Comparison of ENCODE assay signal across 8 cellular contexts in the genomic region with DNA sequence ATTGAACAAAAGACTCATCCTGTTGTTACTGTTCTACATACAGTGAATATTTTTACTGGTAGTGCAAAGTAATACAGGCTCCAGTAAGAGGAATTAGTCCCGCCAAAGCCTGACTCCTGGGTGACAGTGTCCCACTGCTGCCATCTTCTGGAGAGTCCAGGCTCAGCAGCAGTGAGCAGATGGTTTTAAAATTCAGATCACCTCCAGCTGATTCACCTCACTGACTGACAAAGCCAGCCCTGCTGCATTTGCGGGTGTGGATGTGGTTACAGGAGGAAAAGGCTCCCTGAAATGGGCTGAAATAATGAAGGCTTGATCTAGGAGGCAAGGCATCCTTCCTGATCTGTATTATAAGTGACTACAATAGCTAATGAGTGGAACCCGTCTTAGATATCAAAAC. TPM values are rescaled to one million over a fixed set of nuclear protein-coding genes. Genes with fewer than 3 reads are reported as not detected.
DNase-seq lines count a peak whose midpoint lies in the region; ATAC-seq lines count a peak whose summit lies in the region.

No MANE protein-coding gene starts in this region.

- in situ Hi-C loops in HAP-1 (cut with MboI; ENCODE audit: low sequenced_read_pairs) = loop anchor here (10.0 kb wide), 1 partner anchor 109 kb away; no protein-coding TSS in a partner anchor

- no peaks in the 10 kb centered on the region for H3K36me3 Mint-ChIP-seq in T-cell

- H3K4me3 Mint-ChIP-seq in T-cell = no peak overlapping the region

- H3K4me1 ChIP-seq in HAP-1 = peaks cover 4% of the 10 kb centered on the region; the same call in 1 of the 2 replicates

- H3K4me3 ChIP-seq in HAP-1 = no peak overlapping the region
- H3K4me3 ChIP-seq in skeletal muscle cell (ENCODE audit: low read depth, low read length) = no peak overlapping the region

- no peaks in the 10 kb centered on the region for H3K4me1 Mint-ChIP-seq in T-cell

- H3K36me3 ChIP-seq in HAP-1 (replicated peaks) = no peaks in the 10 kb centered on the region

- POLR2A ChIA-PET in T-cell (lab: Charles Lee) = no interaction called here

- peak; percentile 48 to 66 (median 52) for ATAC-seq in T-cell (replicated peaks in 1 of 4)

- no peak overlapping the region for H3K27ac Mint-ChIP-seq in T-cell

- no peaks in the 10 kb centered on the region for H3K9me3 Mint-ChIP-seq in T-cell

- DNase-seq in ELF-1 (ENCODE audit: low read depth, low spot score) = peak; percentile 94
- peak; percentile 81 to 84 for DNase-seq in HAP-1 (ENCODE audit: low spot score in 2 of 2)
- DNase-seq in NCI-H146 treated with DMSO at 0.1 percent for 48 hours (lab: John Stamatoyannopoulos, UW; ENCODE audit: unreplicated experiment) = peak; percentile 45
- DNase-seq in T-cell = peak in 32 of 34 experiments; percentile 4 to 45 (median 24)
- DNase-seq in astrocyte of the hippocampus (ENCODE audit: low read depth, low spot score) = peak; percentile 93
- peak; percentile 65 for DNase-seq in hepatic stellate cell (ENCODE audit: low spot score)
- DNase-seq in skeletal muscle cell (ENCODE audit: low read depth) = peak; percentile 26
- DNase-seq in posterior vena cava (ENCODE audit: low spot score) = no peak

- no peaks in the 10 kb centered on the region for H3K27me3 ChIP-seq in HAP-1 (ENCODE audit: low read depth)

- no peaks in the 10 kb centered on the region for H3K9me3 ChIP-seq in HAP-1

- H3K27me3 Mint-ChIP-seq in T-cell = peaks cover 36 to 45% of the 10 kb centered on the region in 2 donors

- intact Hi-C loops in posterior vena cava (cut with DNase I) = no loop called here

- CTCF ChIA-PET in T-cell (lab: Charles Lee) = interaction anchor here (0.7 to 1.1 kb wide), 2 partner anchors 27 to 119 kb away, joined by 3 to 7 read pairs; no protein-coding TSS in a partner anchor

RNA-seq across cellular contexts. Expression of a gene that starts 18.3 kb away (rescaled TPM):
- total RNA-seq in T-cell (under 1 TPM in 4 of 5 donors, not detected in 1; 0.30 to 0.47 (median 0.32) TPM), posterior vena cava (under 1 TPM; 0.14 to 0.23 TPM)

RNA-seq across cellular contexts. Expression of a gene that starts 57.9 kb away (rescaled TPM):
- total RNA-seq in T-cell (under 1 TPM in 1 of 5 donors, not detected in 4; 0.03 TPM), posterior vena cava (not detected)
